ENCODE assay signal across 9 cellular contexts in genomic region chr3:14725564-14726420, GRCh38. TPM values are rescaled to one million over a fixed set of nuclear protein-coding genes. Genes with fewer than 3 reads are reported as not detected.
DNase-seq lines count a peak whose midpoint lies in the region; ATAC-seq and TF ChIP-seq lines count a peak whose summit lies in the region.
"Had no signal": no experiment of that assay in that cellular context is flagged by ENCODE, and none has a peak within 500 bp of the region (broad histone marks: within the 10 kb centered on the region; RNA-seq: fewer than 3 reads in every experiment).

No MANE protein-coding gene starts in this region.

- H3K9ac ChIP-seq in mucosa of rectum (ENCODE audit: low read depth in 1 of 2, low read length in 2 of 2) = no peak overlapping the region

- no peaks in the 10 kb centered on the region for H3K36me3 Mint-ChIP-seq in type B pancreatic cell
- H3K36me3 Mint-ChIP-seq in activated naive CD4-positive, alpha-beta T cell treated with anti-CD3 and anti-CD28 coated beads, Interleukin-2, amount 50 U/mL, for 72 hours = no peaks in the 10 kb centered on the region

- H3K9me3 Mint-ChIP-seq in type B pancreatic cell = no peaks in the 10 kb centered on the region
- no peaks in the 10 kb centered on the region for H3K9me3 Mint-ChIP-seq in activated naive CD4-positive, alpha-beta T cell treated with anti-CD3 and anti-CD28 coated beads, Interleukin-2, amount 50 U/mL, for 72 hours

- no peaks in the 10 kb centered on the region for H3K27me3 ChIP-seq in mucosa of rectum (ENCODE audit: control insufficient read depth in 2 of 2, insufficient read depth in 2 of 2, low read length in 2 of 2)

- H3K4me1 Mint-ChIP-seq in type B pancreatic cell (ENCODE audit: unreplicated experiment) = peaks cover 5% of the 10 kb centered on the region

- H3K27ac ChIP-seq in mucosa of rectum (ENCODE audit: low read depth in 2 of 2, low read length in 2 of 2) = peak overlapping the region; percentile 9 to 35

- no peaks in the 10 kb centered on the region for H3K36me3 ChIP-seq in mucosa of rectum (ENCODE audit: control insufficient read depth in 2 of 2, insufficient read depth in 2 of 2, low read length in 2 of 2)

- no peak overlapping the region for H3K27ac Mint-ChIP-seq in type B pancreatic cell
- no peak overlapping the region for H3K27ac Mint-ChIP-seq in activated naive CD4-positive, alpha-beta T cell treated with anti-CD3 and anti-CD28 coated beads, Interleukin-2, amount 50 U/mL, for 72 hours

- no peaks in the 10 kb centered on the region for H3K4me1 ChIP-seq in mucosa of rectum (ENCODE audit: control insufficient read depth in 2 of 2, insufficient read depth in 2 of 2, low read length in 2 of 2)

- H3K9me3 ChIP-seq in mucosa of rectum (ENCODE audit: control insufficient read depth in 2 of 2, low read length in 2 of 2) = no peaks in the 10 kb centered on the region

- H3K4me3 Mint-ChIP-seq in type B pancreatic cell = peak overlapping the region; percentile 1

- H3K4me3 ChIP-seq in fibroblast of the aortic adventitia (ENCODE audit: low read depth, low read length) (no peak overlapping the region), mucosa of rectum (ENCODE audit: low read length in 2 of 2) (no peak overlapping the region)

- DNase-seq in amniotic epithelial cell (ENCODE audit: low read depth) (peak; percentile 23), fibroblast of the aortic adventitia (ENCODE audit: low read depth) (peak; percentile 94), type B pancreatic cell (ENCODE audit: extremely low spot score, unreplicated experiment) (no peak), A172 (ENCODE audit: low spot score) (no peak), amniotic stem cell (lab: John Stamatoyannopoulos, UW) (no peak)
- DNase-seq in activated naive CD4-positive, alpha-beta T cell treated with anti-CD3 and anti-CD28 coated beads, Interleukin-2, amount 50 U/mL, for 72 hours (ENCODE audit: low spot score in 2 of 2) = no peak
- DNase-seq: NCI-H2227 treated with DMSO at 0.1 percent for 48 hours had no signal

- TF ChIP-seq CTCF in fibroblast of the aortic adventitia (IDR thresholded peaks at IDR 0.05; ENCODE audit: insufficient read depth, low read length) = no peak
- no peak for TF ChIP-seq CTCF in type B pancreatic cell (conservative IDR thresholded peaks at IDR 0.05)

- H3K27me3 Mint-ChIP-seq in type B pancreatic cell = peaks cover 3% of the 10 kb centered on the region

- no peak for ATAC-seq in activated naive CD4-positive, alpha-beta T cell treated with anti-CD3 and anti-CD28 coated beads, Interleukin-2, amount 50 U/mL, for 72 hours

RNA-seq across cellular contexts. Expression of gene C3orf20, which starts 50.9 kb away (rescaled TPM):
- not detected in 2 replicates for total RNA-seq in fibroblast of the aortic adventitia (ENCODE audit: low replicate concordance)
- total RNA-seq in type B pancreatic cell (ENCODE audit: low replicate concordance) = 0.12 and 0.24 TPM in 2 replicates
- not detected in 2 replicates for total RNA-seq in A172 (2014; rRNA removed; shearing (Covaris generic))
- total RNA-seq in activated naive CD4-positive, alpha-beta T cell treated with anti-CD3 and anti-CD28 coated beads, Interleukin-2, amount 50 U/mL, for 72 hours = under 1 TPM in 1 of 2 donors, not detected in 1; 0.56 TPM
- total RNA-seq: epithelial cell of proximal tubule had no signal

Comparison
In these comparisons a context has a peak if more than half of its experiments do, and no peak if none do; other contexts are left out.
1. DNase-seq: peak in amniotic epithelial cell (single experiment) and fibroblast of the aortic adventitia (single experiment); none in type B pancreatic cell (single experiment), A172 (single experiment), activated naive CD4-positive, alpha-beta T cell treated with anti-CD3 and anti-CD28 coated beads, Interleukin-2, amount 50 U/mL, for 72 hours (0 of 2) and amniotic stem cell (single experiment).